In genomic region chr17:28570716-28571254, GRCh38 we compare ENCODE assay signal across 1 cellular context.
TF ChIP-seq lines count a peak whose summit lies in the region.

No MANE protein-coding gene starts in this region.

TF ChIP-seq in HepG2, 621 proteins besides CTCF, POLR2A, EP300 and RAD21 (continues in another document):
- no peak for TF ChIP-seq ARHGAP35 (CRISPR knock-in tag; IDR thresholded peaks at IDR 0.05; ENCODE audit: borderline replicate concordance)
- TF ChIP-seq ZNF18 (CRISPR knock-in tag; IDR thresholded peaks at IDR 0.05; ENCODE audit: insufficient replicate concordance) = no peak
- TF ChIP-seq ZBTB39 (CRISPR knock-in tag; IDR thresholded peaks at IDR 0.05) = peak; percentile 42; the same call in 1 of the 2 replicates
- no peak for TF ChIP-seq CC2D1A (CRISPR knock-in tag; IDR thresholded peaks at IDR 0.05)
- no peak for TF ChIP-seq E2F1 (CRISPR knock-in tag; IDR thresholded peaks at IDR 0.05)
- TF ChIP-seq FLYWCH1 (CRISPR knock-in tag; IDR thresholded peaks at IDR 0.05) = no peak
- TF ChIP-seq ZNF619 (CRISPR knock-in tag; IDR thresholded peaks at IDR 0.05) = no peak
- TF ChIP-seq FOXO1 (CRISPR knock-in tag; IDR thresholded peaks at IDR 0.05) = peak; percentile 44; the same call in 1 of the 2 replicates
- TF ChIP-seq TFDP2 (CRISPR knock-in tag; IDR thresholded peaks at IDR 0.05) = 0 out of 2 replicates have a peak, but pooled peaks have one; percentile 24
- no peak for TF ChIP-seq SNAPC4 (CRISPR knock-in tag; IDR thresholded peaks at IDR 0.05)
- TF ChIP-seq ZNF225 (CRISPR knock-in tag; IDR thresholded peaks at IDR 0.05) = 0 out of 2 replicates have a peak, but pooled peaks have one; percentile 59
- TF ChIP-seq ZNF879 (CRISPR knock-in tag; IDR thresholded peaks at IDR 0.05) = no peak
- TF ChIP-seq SOX6 (IDR thresholded peaks at IDR 0.05) = no peak
- TF ChIP-seq SOX6 (CRISPR knock-in tag; IDR thresholded peaks at IDR 0.05) = no peak
- TF ChIP-seq GABPA (IDR thresholded peaks at IDR 0.05; ENCODE audit: low read depth, low read length) = no peak
- TF ChIP-seq GABPA (CRISPR knock-in tag; IDR thresholded peaks at IDR 0.05; ENCODE audit: low read depth) = no peak
- no peak for TF ChIP-seq REPIN1 (CRISPR knock-in tag; IDR thresholded peaks at IDR 0.05; ENCODE audit: borderline replicate concordance, low read depth)
- no peak for TF ChIP-seq HMGA1 (CRISPR knock-in tag; conservative IDR thresholded peaks at IDR 0.05)
- no peak for TF ChIP-seq CAMTA2 (CRISPR knock-in tag; IDR thresholded peaks at IDR 0.05; ENCODE audit: borderline replicate concordance)
- TF ChIP-seq MED8 (CRISPR knock-in tag; IDR thresholded peaks at IDR 0.05; ENCODE audit: insufficient replicate concordance) = no peak
- TF ChIP-seq SRSF4 (IDR thresholded peaks at IDR 0.05; ENCODE audit: low read depth, low read length, poor library complexity, severe bottlenecking) = no peak
- TF ChIP-seq TBP (CRISPR knock-in tag; IDR thresholded peaks at IDR 0.05) = no peak
- TF ChIP-seq KDM1A (CRISPR knock-in tag; IDR thresholded peaks at IDR 0.05) = no peak
- peak; percentile 30; the same call in 1 of the 2 replicates for TF ChIP-seq ZNF768 (CRISPR knock-in tag; IDR thresholded peaks at IDR 0.05)
- no peak for TF ChIP-seq PREB (CRISPR knock-in tag; IDR thresholded peaks at IDR 0.05)
- TF ChIP-seq FOXK2 (IDR thresholded peaks at IDR 0.05) = peak; percentile 32; the same call in 1 of the 2 replicates
- TF ChIP-seq MEIS2 (CRISPR knock-in tag; IDR thresholded peaks at IDR 0.05) = peak; percentile 38; the same call in 1 of the 2 replicates
- TF ChIP-seq ZFP36L2 (CRISPR knock-in tag; IDR thresholded peaks at IDR 0.05) = no peak
- TF ChIP-seq TAF1 (CRISPR knock-in tag; IDR thresholded peaks at IDR 0.05) = no peak
- no peak for TF ChIP-seq ZNF597 (CRISPR knock-in tag; IDR thresholded peaks at IDR 0.05)
- no peak for TF ChIP-seq SP1 (IDR thresholded peaks at IDR 0.05)
- no peak for TF ChIP-seq SP1 (CRISPR knock-in tag; IDR thresholded peaks at IDR 0.05)
- no peak for TF ChIP-seq ZNF234 (CRISPR knock-in tag; conservative IDR thresholded peaks at IDR 0.05)
- TF ChIP-seq ZGPAT (CRISPR knock-in tag; IDR thresholded peaks at IDR 0.05) = no peak
- no peak for TF ChIP-seq ZNF441 (CRISPR knock-in tag; IDR thresholded peaks at IDR 0.05; ENCODE audit: borderline replicate concordance)
- TF ChIP-seq SAP130 (CRISPR knock-in tag; IDR thresholded peaks at IDR 0.05; ENCODE audit: low read depth) = peak; percentile 86
- peak; percentile 40; the same call in 1 of the 2 replicates for TF ChIP-seq BATF2 (CRISPR knock-in tag; IDR thresholded peaks at IDR 0.05)
- TF ChIP-seq SMAD9 (CRISPR knock-in tag; IDR thresholded peaks at IDR 0.05) = no peak
- no peak for TF ChIP-seq TBL1XR1 (IDR thresholded peaks at IDR 0.05; ENCODE audit: borderline replicate concordance, low read length, partially characterized antibody)
- 0 out of 2 replicates have a peak, but pooled peaks have one; percentile 17 for TF ChIP-seq MED1 (CRISPR knock-in tag; IDR thresholded peaks at IDR 0.05)
- TF ChIP-seq GMEB1 (CRISPR knock-in tag; IDR thresholded peaks at IDR 0.05; ENCODE audit: borderline replicate concordance) = no peak
- TF ChIP-seq DRAP1 (CRISPR knock-in tag; IDR thresholded peaks at IDR 0.05) = no peak
- TF ChIP-seq ERF (CRISPR knock-in tag; IDR thresholded peaks at IDR 0.05) = no peak
- no peak for TF ChIP-seq CEBPB (IDR thresholded peaks at IDR 0.05; ENCODE audit: borderline replicate concordance, low read depth, low read length)
- no peak for TF ChIP-seq JUND (CRISPR knock-in tag; IDR thresholded peaks at IDR 0.05)
- no peak for TF ChIP-seq SMAD3 (CRISPR knock-in tag; IDR thresholded peaks at IDR 0.05)
